21 cellular contexts compared by ENCODE assay signal in the genomic region with DNA sequence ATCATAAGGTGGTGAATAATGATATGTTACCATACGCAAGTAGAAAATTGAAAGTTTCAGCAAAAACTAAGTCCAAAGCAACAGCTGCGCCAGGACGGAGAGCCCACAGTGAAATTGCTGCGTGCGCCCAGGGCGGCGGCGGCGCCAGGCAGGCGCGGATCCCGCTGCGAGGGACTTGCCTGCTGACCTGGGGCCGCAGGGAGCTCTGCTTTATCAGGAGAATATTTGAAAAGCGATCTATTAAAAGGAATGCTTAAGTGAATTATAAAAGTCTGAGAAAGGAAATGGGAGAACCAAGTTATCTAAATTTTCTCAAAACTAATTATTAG.
DNase-seq lines count a peak whose midpoint lies in the region; ATAC-seq, FAIRE-seq and TF ChIP-seq lines count a peak whose summit lies in the region.
"Had no signal": no experiment of that assay in that cellular context is flagged by ENCODE, and none has a peak within 500 bp of the region (broad histone marks: within the 10 kb centered on the region; RNA-seq: fewer than 3 reads in every experiment).

No MANE protein-coding gene starts in this region.

- CTCF ChIA-PET in PC-9 (lab: Charles Lee), result no interaction called here

- H3K4me1 ChIP-seq in adipocyte (ENCODE audit: control insufficient read depth, insufficient read depth, low read length) (peaks cover 10% of the 10 kb centered on the region), smooth muscle cell (ENCODE audit: low read depth) (peaks cover 3% of the 10 kb centered on the region), PC-9 (replicated peaks; ENCODE audit: insufficient read depth) (no peaks in the 10 kb centered on the region)
- H3K4me1 ChIP-seq: prostate gland had no signal

- intact Hi-C loops in PC-9 (cut with micrococcal nuclease; ENCODE audit: unreplicated experiment), result no loop called here

- no TSS peak for BruUV-seq in PC-9 (replicated peaks; lab: Mats Ljungman, UMichigan)

- 94% methylated on average over 15 of the region's 15 CpGs for WGBS in smooth muscle cell (ENCODE audit: low lambda C conversion rate)

- peak; percentile 38 for DNase-seq in H4 (ENCODE audit: low spot score)
- no peak for DNase-seq in adipocyte (ENCODE audit: low read depth)
- DNase-seq in hepatic stellate cell (ENCODE audit: low spot score), result peak; percentile 82
- no peak for DNase-seq in smooth muscle cell (lab: John Stamatoyannopoulos, UW; ENCODE audit: unreplicated experiment)
- DNase-seq in PC-9, result no peak
- DNase-seq in urothelium cell line (ENCODE audit: low spot score), result no peak
- no peak for DNase-seq in NCI-H2196 treated with DMSO at 0.1 percent for 48 hours (lab: John Stamatoyannopoulos, UW; ENCODE audit: unreplicated experiment)
- DNase-seq: Kasumi-1; OCI-M1; stimulated activated CD4-positive, alpha-beta T cell treated with anti-CD3 and anti-CD28 coated beads, Interleukin-15, amount 100 ng/mL, for 24 hours; T-helper 9 cell had no signal

- no peak for FAIRE-seq in urothelium cell line (lab: Jason Lieb, UNC)

- H3F3A ChIP-seq in smooth muscle cell (ENCODE audit: low read depth) (peaks cover 3% of the 10 kb centered on the region), PC-9 (ENCODE audit: insufficient read depth, low read depth) (no peaks in the 10 kb centered on the region)

- H2AFZ ChIP-seq in smooth muscle cell (ENCODE audit: low read depth) (no peak overlapping the region), PC-9 (no peak overlapping the region)

- ATAC-seq in GM18498 (IDR thresholded peaks at IDR 0.05; ENCODE audit: unreplicated experiment), result no peak
- ATAC-seq: activated T-helper 17 cell treated with anti-CD3 and anti-CD28 coated beads, Interleukin-2, amount 50 U/mL, for 72 hours; natural killer cell treated with Interleukin-12 subunit alpha and Interleukin-12 subunit beta and Interleukin-15 and Interleukin-18, amount 100 ng/mL, for 72 hours; stimulated activated memory B cell treated with anti-CD40 and anti-IgM and Interleukin-4, amounts not matched to agents 10 μg/mL and 1 μg/mL and 100 μg/mL, for 72 hours had no signal

- H3K79me2 ChIP-seq in smooth muscle cell (ENCODE audit: low read depth) (no peaks in the 10 kb centered on the region), PC-9 (ENCODE audit: low read depth) (no peaks in the 10 kb centered on the region)

- peak overlapping the region; percentile 57 for H3K4me2 ChIP-seq in smooth muscle cell
- H3K4me2 ChIP-seq in PC-9, result no peak overlapping the region

- no peaks in the 10 kb centered on the region for H3K9me2 ChIP-seq in PC-9 (ENCODE audit: insufficient read depth)

- peak overlapping the region; percentile 47 for H3K9ac ChIP-seq in adipocyte (ENCODE audit: low read length)
- peak overlapping the region; percentile 74 for H3K9ac ChIP-seq in smooth muscle cell (ENCODE audit: low read depth)

- H3K27me3 ChIP-seq in adipocyte (replicated peaks; ENCODE audit: control insufficient read depth, insufficient read depth, low read length) (no peaks in the 10 kb centered on the region), smooth muscle cell (ENCODE audit: low read depth) (no peaks in the 10 kb centered on the region), PC-9 (ENCODE audit: insufficient read depth, low read depth) (peaks cover 86% of the 10 kb centered on the region)
- H3K27me3 ChIP-seq: cardiac muscle cell, esophagus muscularis mucosa, tibial nerve had no signal

- H4K20me1 ChIP-seq in smooth muscle cell (ENCODE audit: low read depth) (no peaks in the 10 kb centered on the region), PC-9 (ENCODE audit: insufficient read depth) (no peaks in the 10 kb centered on the region)

- TF ChIP-seq CTCF in smooth muscle cell (IDR thresholded peaks at IDR 0.05; ENCODE audit: borderline replicate concordance, insufficient read depth, poor library complexity, severe bottlenecking), result no peak
- no peak for TF ChIP-seq CTCF in PC-9 (conservative IDR thresholded peaks at IDR 0.05)

- no peak overlapping the region for H3K4me3 ChIP-seq in adipocyte (ENCODE audit: low read length)
- H3K4me3 ChIP-seq in smooth muscle cell, result no peak overlapping the region
- H3K4me3 ChIP-seq in PC-9, result no peak overlapping the region
- H3K4me3 ChIP-seq: cardiac muscle cell, esophagus muscularis mucosa, lung, prostate gland, SK-N-MC, tibial nerve had no signal

- H3K36me3 ChIP-seq in adipocyte (ENCODE audit: control insufficient read depth, insufficient read depth, low read length, severe bottlenecking) (no peaks in the 10 kb centered on the region), smooth muscle cell (ENCODE audit: low read depth) (no peaks in the 10 kb centered on the region), PC-9 (ENCODE audit: low read depth) (no peaks in the 10 kb centered on the region)
- H3K36me3 ChIP-seq: cardiac muscle cell, esophagus muscularis mucosa, prostate gland, tibial nerve had no signal

- H3K27ac ChIP-seq in smooth muscle cell (ENCODE audit: low read depth) (peak overlapping the region; percentile 98), PC-9 (no peak overlapping the region)
- H3K27ac ChIP-seq: cardiac muscle cell, esophagus muscularis mucosa, prostate gland, SK-N-MC, tibial nerve had no signal

- H3K9me3 ChIP-seq in adipocyte (ENCODE audit: control insufficient read depth, low read length) (no peaks in the 10 kb centered on the region), smooth muscle cell (replicated peaks; ENCODE audit: low read depth) (no peaks in the 10 kb centered on the region), PC-9 (ENCODE audit: insufficient read depth, low read depth) (no peaks in the 10 kb centered on the region)
- H3K9me3 ChIP-seq: esophagus muscularis mucosa, prostate gland, tibial nerve had no signal

- POLR2A ChIA-PET in PC-9 (lab: Charles Lee; ENCODE audit: unreplicated experiment), result no interaction called here

Comparison
In these comparisons a context has a peak if more than half of its experiments do, and no peak if none do; other contexts are left out.
1. DNase-seq: peak in H4 (single experiment) and hepatic stellate cell (single experiment); none in adipocyte (single experiment), smooth muscle cell (single experiment), PC-9 (0 of 2), urothelium cell line (single experiment) and NCI-H2196 treated with DMSO at 0.1 percent for 48 hours (single experiment).